In the genomic region with DNA sequence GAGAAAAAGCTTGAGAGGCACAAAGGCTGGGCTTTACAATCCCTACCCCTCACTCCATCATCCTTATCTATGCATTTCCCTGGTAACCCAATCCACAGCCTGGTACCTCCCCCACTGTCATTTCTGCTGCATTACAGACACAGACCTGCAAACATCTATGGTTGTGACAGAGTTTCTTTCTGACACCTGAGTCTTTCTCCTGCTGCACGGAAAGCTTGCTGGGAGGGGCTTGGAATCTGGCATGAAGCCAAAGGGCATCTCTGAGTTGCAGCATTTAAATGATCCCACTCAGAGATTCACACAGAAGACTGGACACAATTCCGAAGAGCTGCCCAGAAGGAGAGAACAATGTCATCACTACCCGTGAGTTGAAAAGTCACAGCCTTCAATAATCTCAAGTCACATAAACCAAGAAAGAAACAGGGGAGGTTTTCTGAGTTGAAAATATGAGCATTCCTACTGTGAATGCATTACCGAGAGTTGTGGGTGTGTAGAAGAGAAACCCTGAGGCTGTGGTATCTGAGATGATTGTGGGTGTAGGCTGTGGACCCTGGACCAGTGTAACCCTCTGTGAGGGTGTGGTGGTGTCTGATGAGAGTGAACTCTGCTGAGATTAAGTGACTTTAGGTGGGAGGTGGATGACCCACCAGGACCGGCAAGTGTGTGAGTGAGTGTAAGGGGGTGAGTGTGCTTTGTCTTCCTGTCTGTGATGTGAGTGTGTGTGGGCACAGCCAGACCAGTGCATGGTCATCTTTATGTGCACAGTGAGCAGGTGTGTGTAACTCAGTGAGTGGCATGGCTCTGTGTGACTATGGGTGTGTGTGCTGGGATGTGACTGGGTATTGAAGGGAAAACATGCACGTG, we compare ENCODE assay signal across 14 cellular contexts. TPM values are rescaled to one million over a fixed set of nuclear protein-coding genes. Genes with fewer than 3 reads are reported as not detected.
DNase-seq lines count a peak whose midpoint lies in the region; ATAC-seq, FAIRE-seq and TF ChIP-seq lines count a peak whose summit lies in the region.
"Had no signal": no experiment of that assay in that cellular context is flagged by ENCODE, and none has a peak within 500 bp of the region (broad histone marks: within the 10 kb centered on the region; RNA-seq: fewer than 3 reads in every experiment).

LGALS14 (plus strand) TSS at position 301 of the 864 bp plus-strand sequence; CDS start at position 349, 48 bp downstream.

- peaks cover 21% of the 10 kb centered on the region for H3K4me1 Mint-ChIP-seq in activated naive CD8-positive, alpha-beta T cell treated with anti-CD3 and anti-CD28 coated beads for 36 hours
- no peaks in the 10 kb centered on the region for H3K4me1 Mint-ChIP-seq in HFFc6 (ENCODE audit: low read depth)

- no peak for FAIRE-seq in frontal cortex (lab: Jason Lieb, UNC)

- ATAC-seq in GM18498 (IDR thresholded peaks at IDR 0.05; ENCODE audit: unreplicated experiment), result peak; percentile 36

- peak within 1 kb of the TSS; percentile 46 for H3K27ac Mint-ChIP-seq in activated naive CD8-positive, alpha-beta T cell treated with anti-CD3 and anti-CD28 coated beads for 36 hours
- H3K27ac Mint-ChIP-seq in HFFc6, result no peak within 1 kb of the TSS

- TF ChIP-seq CTCF in HFFc6 (IDR thresholded peaks at IDR 0.05), result no peak
- no peak for TF ChIP-seq CTCF in foreskin fibroblast (IDR thresholded peaks at IDR 0.05; ENCODE audit: low read depth, low read length)

- no peaks in the 10 kb centered on the region for H3K9me3 Mint-ChIP-seq in activated naive CD8-positive, alpha-beta T cell treated with anti-CD3 and anti-CD28 coated beads for 36 hours
- H3K9me3 Mint-ChIP-seq in HFFc6, result no peaks in the 10 kb centered on the region

- H3K36me3 Mint-ChIP-seq in activated naive CD8-positive, alpha-beta T cell treated with anti-CD3 and anti-CD28 coated beads for 36 hours, result peaks cover 2% of the 10 kb centered on the region
- no peaks in the 10 kb centered on the region for H3K36me3 Mint-ChIP-seq in HFFc6 (ENCODE audit: low read depth)

- no peak within 1 kb of the TSS for H3K4me3 ChIP-seq in foreskin fibroblast (ENCODE audit: low read depth in 1 of 2, low read length in 2 of 2)
- H3K4me3 ChIP-seq: GM23248, prostate gland had no signal

- no peak within 1 kb of the TSS for H3K4me3 Mint-ChIP-seq in activated naive CD8-positive, alpha-beta T cell treated with anti-CD3 and anti-CD28 coated beads for 36 hours
- H3K4me3 Mint-ChIP-seq in HFFc6, result no peak within 1 kb of the TSS

- peaks cover 12% of the 10 kb centered on the region for H3K27me3 Mint-ChIP-seq in activated naive CD8-positive, alpha-beta T cell treated with anti-CD3 and anti-CD28 coated beads for 36 hours
- H3K27me3 Mint-ChIP-seq in HFFc6 (ENCODE audit: insufficient read depth), result peaks cover 21% of the 10 kb centered on the region

- DNase-seq in COLO668 (lab: John Stamatoyannopoulos, UW; ENCODE audit: unreplicated experiment) (peak; percentile 9), NCI-H526 treated with DMSO at 0.1 percent for 48 hours (lab: John Stamatoyannopoulos, UW) (peak; percentile 49), HFFc6 (no peak), frontal cortex (ENCODE audit: low spot score in 2 of 2) (no peak), foreskin fibroblast (no peak), NAMALWA (ENCODE audit: low spot score) (no peak)
- DNase-seq in activated naive CD8-positive, alpha-beta T cell treated with anti-CD3 and anti-CD28 coated beads for 36 hours, result peak; percentile 8
- DNase-seq: amygdala, GM23248, SW 1271 had no signal

RNA-seq across cellular contexts. Expression of gene LGALS14, which starts in this region (rescaled TPM):
- total RNA-seq in activated naive CD8-positive, alpha-beta T cell treated with anti-CD3 and anti-CD28 coated beads for 36 hours, result under 1 TPM; 0.39 to 0.70 TPM
- not detected for total RNA-seq in HFFc6 (2021; fragmentation: NEBNext Ultra II Directional; extraction: Animal tissue kit (Norgen Biotek cat#: 25700))
- total RNA-seq in frontal cortex, result not detected
- total RNA-seq: dermis microvascular lymphatic vessel endothelial cell, GM23248, mucosa of gallbladder, prostate gland had no signal

Comparison
In these comparisons a context has a peak if more than half of its experiments do, and no peak if none do; other contexts are left out.
1. Peak in DNase-seq in activated naive CD8-positive, alpha-beta T cell treated with anti-CD3 and anti-CD28 coated beads for 36 hours; RNA of the gene not detected or under 1 TPM.
2. DNase-seq: peak in COLO668 (single experiment) and NCI-H526 treated with DMSO at 0.1 percent for 48 hours (single experiment); none in HFFc6 (single experiment), frontal cortex (0 of 2), foreskin fibroblast (0 of 2) and NAMALWA (single experiment).